In genomic region chr19:10289167-10289835, GRCh38 we compare ENCODE assay signal across 1 cellular context.
TF ChIP-seq lines count a peak whose summit lies in the region.

No MANE protein-coding gene starts in this region.

TF ChIP-seq in GM23338, 12 proteins besides CTCF, POLR2A, EP300 and RAD21 (continued from another document):
- TF ChIP-seq, protein P1, sequence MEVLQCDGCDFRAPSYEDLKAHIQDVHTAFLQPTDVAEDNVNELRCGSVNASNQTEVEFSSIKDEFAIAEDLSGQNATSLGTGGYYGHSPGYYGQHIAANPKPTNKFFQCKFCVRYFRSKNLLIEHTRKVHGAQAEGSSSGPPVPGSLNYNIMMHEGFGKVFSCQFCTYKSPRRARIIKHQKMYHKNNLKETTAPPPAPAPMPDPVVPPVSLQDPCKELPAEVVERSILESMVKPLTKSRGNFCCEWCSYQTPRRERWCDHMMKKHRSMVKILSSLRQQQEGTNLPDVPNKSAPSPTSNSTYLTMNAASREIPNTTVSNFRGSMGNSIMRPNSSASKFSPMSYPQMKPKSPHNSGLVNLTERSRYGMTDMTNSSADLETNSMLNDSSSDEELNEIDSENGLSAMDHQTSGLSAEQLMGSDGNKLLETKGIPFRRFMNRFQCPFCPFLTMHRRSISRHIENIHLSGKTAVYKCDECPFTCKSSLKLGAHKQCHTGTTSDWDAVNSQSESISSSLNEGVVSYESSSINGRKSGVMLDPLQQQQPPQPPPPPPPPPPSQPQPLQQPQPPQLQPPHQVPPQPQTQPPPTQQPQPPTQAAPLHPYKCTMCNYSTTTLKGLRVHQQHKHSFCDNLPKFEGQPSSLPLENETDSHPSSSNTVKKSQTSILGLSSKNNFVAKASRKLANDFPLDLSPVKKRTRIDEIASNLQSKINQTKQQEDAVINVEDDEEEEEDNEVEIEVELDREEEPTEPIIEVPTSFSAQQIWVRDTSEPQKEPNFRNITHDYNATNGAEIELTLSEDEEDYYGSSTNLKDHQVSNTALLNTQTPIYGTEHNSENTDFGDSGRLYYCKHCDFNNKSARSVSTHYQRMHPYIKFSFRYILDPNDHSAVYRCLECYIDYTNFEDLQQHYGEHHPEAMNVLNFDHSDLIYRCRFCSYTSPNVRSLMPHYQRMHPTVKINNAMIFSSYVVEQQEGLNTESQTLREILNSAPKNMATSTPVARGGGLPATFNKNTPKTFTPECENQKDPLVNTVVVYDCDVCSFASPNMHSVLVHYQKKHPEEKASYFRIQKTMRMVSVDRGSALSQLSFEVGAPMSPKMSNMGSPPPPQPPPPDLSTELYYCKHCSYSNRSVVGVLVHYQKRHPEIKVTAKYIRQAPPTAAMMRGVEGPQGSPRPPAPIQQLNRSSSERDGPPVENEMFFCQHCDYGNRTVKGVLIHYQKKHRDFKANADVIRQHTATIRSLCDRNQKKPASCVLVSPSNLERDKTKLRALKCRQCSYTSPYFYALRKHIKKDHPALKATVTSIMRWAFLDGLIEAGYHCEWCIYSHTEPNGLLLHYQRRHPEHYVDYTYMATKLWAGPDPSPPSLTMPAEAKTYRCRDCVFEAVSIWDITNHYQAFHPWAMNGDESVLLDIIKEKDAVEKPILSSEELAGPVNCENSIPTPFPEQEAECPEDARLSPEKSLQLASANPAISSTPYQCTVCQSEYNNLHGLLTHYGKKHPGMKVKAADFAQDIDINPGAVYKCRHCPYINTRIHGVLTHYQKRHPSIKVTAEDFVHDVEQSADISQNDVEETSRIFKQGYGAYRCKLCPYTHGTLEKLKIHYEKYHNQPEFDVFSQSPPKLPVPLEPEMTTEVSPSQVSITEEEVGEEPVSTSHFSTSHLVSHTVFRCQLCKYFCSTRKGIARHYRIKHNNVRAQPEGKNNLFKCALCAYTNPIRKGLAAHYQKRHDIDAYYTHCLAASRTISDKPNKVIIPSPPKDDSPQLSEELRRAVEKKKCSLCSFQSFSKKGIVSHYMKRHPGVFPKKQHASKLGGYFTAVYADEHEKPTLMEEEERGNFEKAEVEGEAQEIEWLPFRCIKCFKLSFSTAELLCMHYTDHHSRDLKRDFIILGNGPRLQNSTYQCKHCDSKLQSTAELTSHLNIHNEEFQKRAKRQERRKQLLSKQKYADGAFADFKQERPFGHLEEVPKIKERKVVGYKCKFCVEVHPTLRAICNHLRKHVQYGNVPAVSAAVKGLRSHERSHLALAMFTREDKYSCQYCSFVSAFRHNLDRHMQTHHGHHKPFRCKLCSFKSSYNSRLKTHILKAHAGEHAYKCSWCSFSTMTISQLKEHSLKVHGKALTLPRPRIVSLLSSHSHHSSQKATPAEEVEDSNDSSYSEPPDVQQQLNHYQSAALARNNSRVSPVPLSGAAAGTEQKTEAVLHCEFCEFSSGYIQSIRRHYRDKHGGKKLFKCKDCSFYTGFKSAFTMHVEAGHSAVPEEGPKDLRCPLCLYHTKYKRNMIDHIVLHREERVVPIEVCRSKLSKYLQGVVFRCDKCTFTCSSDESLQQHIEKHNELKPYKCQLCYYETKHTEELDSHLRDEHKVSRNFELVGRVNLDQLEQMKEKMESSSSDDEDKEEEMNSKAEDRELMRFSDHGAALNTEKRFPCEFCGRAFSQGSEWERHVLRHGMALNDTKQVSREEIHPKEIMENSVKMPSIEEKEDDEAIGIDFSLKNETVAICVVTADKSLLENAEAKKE (CRISPR knock-in tag; IDR thresholded peaks at IDR 0.05), result no peak
- peak; percentile 73 for TF ChIP-seq CREB1 (CRISPR knock-in tag; IDR thresholded peaks at IDR 0.05; ENCODE audit: low read depth)
